In genomic region chr9:126861707-126862460, GRCh38 we compare ENCODE assay signal across 8 cellular contexts. TPM values are rescaled to one million over a fixed set of nuclear protein-coding genes. Genes with fewer than 3 reads are reported as not detected.
DNase-seq lines count a peak whose midpoint lies in the region; ATAC-seq and TF ChIP-seq lines count a peak whose summit lies in the region.

No MANE protein-coding gene starts in this region.

- peak overlapping the region; percentile 49 for H3K27ac Mint-ChIP-seq in endodermal cell

- 37 to 39% methylated on average over 8 to 11 of the region's 11 CpGs for WGBS in endodermal cell (ENCODE audit: insufficient coverage in 1 of 2, insufficient read length in 1 of 2), 2 experiments
- WGBS in neuronal stem cell (ENCODE audit: extremely low coverage in 2 of 2, insufficient read length in 2 of 2, insufficient replicate concordance in 1 of 2), 2 donors, result no CpG with 5 or more reads among the region's 11 CpGs

- no peak for ATAC-seq in HG02852 (IDR thresholded peaks at IDR 0.05; ENCODE audit: unreplicated experiment)

- H3K27me3 Mint-ChIP-seq in endodermal cell (ENCODE audit: insufficient read depth), result peaks cover 27% of the 10 kb centered on the region

- peak overlapping the region; percentile 78 for H3K4me3 Mint-ChIP-seq in endodermal cell

- TF ChIP-seq CTCF in GM12864 (IDR thresholded peaks at IDR 0.05; ENCODE audit: low read depth, low read length, missing control alignments) (no peak), Peyer's patch (IDR thresholded peaks at IDR 0.05) (no peak), endodermal cell (conservative IDR thresholded peaks at IDR 0.05) (no peak)

- H4K8ac ChIP-seq in neuronal stem cell (ENCODE audit: low read depth, low read length), result no peak overlapping the region

- H3K4me1 ChIP-seq in Peyer's patch (peaks cover 0 to 26% (median 7%) of the 10 kb centered on the region in 4 donors), endodermal cell (ENCODE audit: control insufficient read depth, insufficient read depth, low read length) (peaks cover 11% of the 10 kb centered on the region), neuronal stem cell (ENCODE audit: control insufficient read depth in 2 of 2, insufficient read depth in 1 of 2, low read depth in 1 of 2, low read length in 2 of 2) (peaks cover 11% of the 10 kb centered on the region in 2 donors)

- H3K4me1 Mint-ChIP-seq in endodermal cell, result peaks cover 19% of the 10 kb centered on the region

- no peaks in the 10 kb centered on the region for H3K9me3 Mint-ChIP-seq in endodermal cell

- H2BK120ac ChIP-seq in neuronal stem cell (ENCODE audit: low read depth, low read length), result no peak overlapping the region

- peak overlapping the region; percentile 6 for H3K23ac ChIP-seq in neuronal stem cell (ENCODE audit: low read depth, low read length, poor library complexity)

- H2AK5ac ChIP-seq in neuronal stem cell (ENCODE audit: low read depth, low read length), result no peak overlapping the region

- H3K4me2 ChIP-seq in neuronal stem cell (ENCODE audit: insufficient read depth, low read length, poor library complexity, severe bottlenecking), result peak overlapping the region; percentile 99

- H2BK5ac ChIP-seq in neuronal stem cell (ENCODE audit: low read length), result no peak overlapping the region

- H2AFZ ChIP-seq in neuronal stem cell (ENCODE audit: low read length), result no peak overlapping the region

- no peaks in the 10 kb centered on the region for H3K79me1 ChIP-seq in neuronal stem cell (ENCODE audit: low read depth, low read length)

- H2BK15ac ChIP-seq in neuronal stem cell (ENCODE audit: low read length), result no peak overlapping the region

- DNase-seq in GM12864 (ENCODE audit: low read depth), result no peak
- DNase-seq in Peyer's patch, result peak in 1 of 3 donors; percentile 23
- DNase-seq in endodermal cell, result peak; percentile 59
- no peak for DNase-seq in neuronal stem cell (ENCODE audit: low spot score)
- DNase-seq in activated gamma-delta T cell (lab: John Stamatoyannopoulos, UW), result no peak
- DNase-seq in foreskin melanocyte, result no peak
- DNase-seq in SHP77 treated with DMSO at 0.1 percent for 48 hours (lab: John Stamatoyannopoulos, UW), result no peak

- no peak overlapping the region for H3K4ac ChIP-seq in neuronal stem cell (ENCODE audit: low read length)

- no peak overlapping the region for H3K18ac ChIP-seq in neuronal stem cell (ENCODE audit: low read length)

- peak overlapping the region; percentile 28 to 96 (median 95) for H3K27ac ChIP-seq in Peyer's patch
- H3K27ac ChIP-seq in endodermal cell (ENCODE audit: low read depth, low read length), result no peak overlapping the region
- no peak overlapping the region for H3K27ac ChIP-seq in neuronal stem cell (replicated peaks; ENCODE audit: low read length)

- H3K4me3 ChIP-seq in GM12864 (ENCODE audit: low read depth, low read length) (peak overlapping the region; percentile 69), Peyer's patch (peak overlapping the region; percentile 79 to 99 (median 88)), endodermal cell (ENCODE audit: low read length) (peak overlapping the region; percentile 93), neuronal stem cell (ENCODE audit: low read length in 2 of 2) (peak overlapping the region in 1 of 2 donors; percentile 78)

- peaks cover 18% of the 10 kb centered on the region for H3K36me3 Mint-ChIP-seq in endodermal cell (ENCODE audit: low read depth)

- H3K9ac ChIP-seq in endodermal cell (ENCODE audit: extremely low read depth, low read length, poor library complexity, severe bottlenecking) (peak overlapping the region; percentile 21), neuronal stem cell (ENCODE audit: low read depth, low read length, poor library complexity) (no peak overlapping the region)

- H3K9me3 ChIP-seq in Peyer's patch (no peaks in the 10 kb centered on the region), endodermal cell (ENCODE audit: control insufficient read depth, low read length) (no peaks in the 10 kb centered on the region), neuronal stem cell (replicated peaks in 1 of 2; ENCODE audit: control insufficient read depth in 2 of 2, insufficient read depth in 1 of 2, low read depth in 1 of 2, low read length in 2 of 2) (peaks cover 0 to 3% of the 10 kb centered on the region in 2 donors)

- no peak overlapping the region for H2BK12ac ChIP-seq in neuronal stem cell (ENCODE audit: low read length)

- TF ChIP-seq POLR2A in Peyer's patch (IDR thresholded peaks at IDR 0.05), result no peak

- H3K14ac ChIP-seq in neuronal stem cell (ENCODE audit: low read length), result no peak overlapping the region

- H3K27me3 ChIP-seq in Peyer's patch (no peaks in the 10 kb centered on the region), endodermal cell (ENCODE audit: control insufficient read depth, insufficient read depth, low read length, poor library complexity, severe bottlenecking) (no peaks in the 10 kb centered on the region), neuronal stem cell (ENCODE audit: control insufficient read depth in 3 of 3, insufficient read depth in 3 of 3, low read depth in 1 of 3, low read length in 3 of 3) (peaks cover 0 to 19% (median 0%) of the 10 kb centered on the region in 3 experiments)

- no peak overlapping the region for H4K91ac ChIP-seq in neuronal stem cell (ENCODE audit: low read depth, low read length, poor library complexity)

- peaks cover 0 to 23% (median 0%) of the 10 kb centered on the region in 3 donors for H3K36me3 ChIP-seq in Peyer's patch
- peaks cover 31% of the 10 kb centered on the region for H3K36me3 ChIP-seq in endodermal cell (ENCODE audit: control insufficient read depth, insufficient read depth, low read length)
- peaks cover 2 to 40% of the 10 kb centered on the region in 2 donors for H3K36me3 ChIP-seq in neuronal stem cell (replicated peaks in 1 of 2; ENCODE audit: control insufficient read depth in 2 of 2, insufficient read depth in 2 of 2, low read length in 2 of 2)

RNA-seq across cellular contexts. Expression of gene ZBTB34, which starts 1.4 kb away (rescaled TPM):
- total RNA-seq in Peyer's patch (10 to 100 TPM in 3 of 4 donors, 1 to 10 TPM in 1; 7.4 to 12.3 (median 10.6) TPM), endodermal cell (10 to 100 TPM; 19.7 to 24.9 TPM)
- polyA plus RNA-seq in endodermal cell (2013, experiment 1 of 2), result 9.9 TPM
- 9.6 TPM for polyA plus RNA-seq in endodermal cell (2013, experiment 2 of 2)
- polyA plus RNA-seq in neuronal stem cell (2013, experiment 1 of 2), result 7.3 TPM
- polyA plus RNA-seq in neuronal stem cell (2013, experiment 2 of 2), result 7.4 TPM

RNA-seq across cellular contexts. Expression of gene RALGPS1, which starts 52.7 kb away (rescaled TPM):
- 100 to 1,000 TPM in 3 of 4 donors, 10 to 100 TPM in 1; 38.8 to 158 (median 141) TPM for total RNA-seq in Peyer's patch
- total RNA-seq in endodermal cell, result 10 to 100 TPM; 23.3 to 25.0 TPM
- polyA plus RNA-seq in endodermal cell (2013, experiment 1 of 2), result 21.4 TPM
- polyA plus RNA-seq in endodermal cell (2013, experiment 2 of 2), result 19.9 TPM
- 12.8 TPM for polyA plus RNA-seq in neuronal stem cell (2013, experiment 1 of 2)
- 12.1 TPM for polyA plus RNA-seq in neuronal stem cell (2013, experiment 2 of 2)

RNA-seq across cellular contexts. Expression of gene ZBTB43, which starts 57.0 kb away (rescaled TPM):
- total RNA-seq in Peyer's patch, result 100 to 1,000 TPM in 1 of 4 donors, 10 to 100 TPM in 3; 11.6 to 141 (median 16.2) TPM
- 10 to 100 TPM; 17.4 to 24.2 TPM for total RNA-seq in endodermal cell
- 7.9 TPM for polyA plus RNA-seq in endodermal cell (2013, experiment 1 of 2)
- polyA plus RNA-seq in endodermal cell (2013, experiment 2 of 2), result 12.3 TPM
- 7.0 TPM for polyA plus RNA-seq in neuronal stem cell (2013, experiment 1 of 2)
- 7.9 TPM for polyA plus RNA-seq in neuronal stem cell (2013, experiment 2 of 2)

Comparison
In these comparisons a context has a peak if more than half of its experiments do, and no peak if none do; other contexts are left out.
1. H3K27ac ChIP-seq: peak in Peyer's patch (4 of 4); none in endodermal cell (single experiment) and neuronal stem cell (single experiment).